Comparison of ENCODE assay signal across 18 cellular contexts in the genomic region with DNA sequence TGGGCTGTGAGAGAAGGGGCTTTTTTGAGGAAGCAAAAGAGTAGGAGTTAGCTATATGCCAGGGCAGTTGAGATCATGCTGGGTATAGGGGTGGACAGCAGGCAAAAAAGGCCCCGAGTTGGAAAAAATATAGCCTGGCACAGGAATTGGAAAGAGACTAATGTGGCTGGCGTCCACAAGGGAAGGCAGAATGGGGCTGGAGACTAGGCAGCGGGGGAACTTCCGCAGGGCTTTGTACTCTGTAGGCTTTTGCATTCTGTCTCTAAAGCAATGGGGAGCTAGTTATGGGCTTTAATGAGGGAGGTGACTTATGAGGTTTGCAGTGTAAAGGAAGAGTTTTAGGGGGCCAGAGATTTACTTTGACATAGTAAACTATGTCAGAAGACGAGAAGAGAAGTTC. TPM values are rescaled to one million over a fixed set of nuclear protein-coding genes. Genes with fewer than 3 reads are reported as not detected.
A peak's percentile ranks its signal among the peaks of the same experiment; 100 is the strongest.
DNase-seq lines count a peak whose midpoint lies in the region; ATAC-seq and TF ChIP-seq lines count a peak whose summit lies in the region.
"Had no signal": no experiment of that assay in that cellular context is flagged by ENCODE, and none has a peak within 500 bp of the region (broad histone marks: within the 10 kb centered on the region; RNA-seq: fewer than 3 reads in every experiment).

No MANE protein-coding gene starts in this region.

- no peak overlapping the region for H3K4me3 ChIP-seq in endodermal cell (ENCODE audit: low read length)
- H3K4me3 ChIP-seq in mesendoderm (ENCODE audit: low read length): no peak overlapping the region
- H3K4me3 ChIP-seq: BLaER1 treated with 17β-estradiol and CSF1 and Interleukin-3, amounts not matched to agents 10 nM and 100 nM; K562 had no signal

- H3K27me3 ChIP-seq in endodermal cell (ENCODE audit: control insufficient read depth, insufficient read depth, low read length, poor library complexity, severe bottlenecking): peaks cover 24% of the 10 kb centered on the region
- H3K27me3 ChIP-seq in mesendoderm (ENCODE audit: insufficient read depth, low read length, poor library complexity): peaks cover 3% of the 10 kb centered on the region
- H3K27me3 ChIP-seq: BLaER1 treated with 17β-estradiol and CSF1 and Interleukin-3, amounts not matched to agents 10 nM and 100 nM had no signal

- peaks cover 3% of the 10 kb centered on the region for H3K9me3 Mint-ChIP-seq in endodermal cell
- H3K9me3 Mint-ChIP-seq in activated naive CD4-positive, alpha-beta T cell treated with anti-CD3 and anti-CD28 coated beads, Interleukin-2, amount 50 U/mL, for 72 hours: no peaks in the 10 kb centered on the region
- H3K9me3 Mint-ChIP-seq: CD8-positive, alpha-beta memory T cell; HFFc6 had no signal

- in situ Hi-C loops in G401 (cut with HindIII; ENCODE audit: low sequenced_read_pairs): no loop called here

- no peaks in the 10 kb centered on the region for H3K79me2 ChIP-seq in mesendoderm (ENCODE audit: control insufficient read depth, insufficient read depth, low read length)

- H3K36me3 ChIP-seq in endodermal cell (ENCODE audit: control insufficient read depth, insufficient read depth, low read length) (no peaks in the 10 kb centered on the region), mesendoderm (ENCODE audit: control insufficient read depth, insufficient read depth, low read length) (no peaks in the 10 kb centered on the region)
- H3K36me3 ChIP-seq: BLaER1 treated with 17β-estradiol and CSF1 and Interleukin-3, amounts not matched to agents 10 nM and 100 nM had no signal

- no peak for TF ChIP-seq CTCF in endodermal cell (conservative IDR thresholded peaks at IDR 0.05)

- H3K4me1 Mint-ChIP-seq in endodermal cell: peaks cover 61% of the 10 kb centered on the region

- H2AK5ac ChIP-seq in mesendoderm (ENCODE audit: low read length): no peak overlapping the region

- no peak overlapping the region for H3K4me2 ChIP-seq in mesendoderm (ENCODE audit: low read length)
- H3K4me2 ChIP-seq: BLaER1 treated with 17β-estradiol and CSF1 and Interleukin-3, amounts not matched to agents 10 nM and 100 nM had no signal

- no peak overlapping the region for H3K4me3 Mint-ChIP-seq in endodermal cell
- H3K4me3 Mint-ChIP-seq: CD8-positive, alpha-beta memory T cell; HFFc6 had no signal

- WGBS in endodermal cell (ENCODE audit: insufficient coverage in 1 of 2, insufficient read length in 1 of 2), 2 experiments: 20 to 25% methylated on average over 5 of the region's 5 CpGs
- no CpG with 5 or more reads among the region's 5 CpGs for WGBS in mesendoderm (ENCODE audit: extremely low coverage, insufficient coverage, low lambda C conversion rate)

- H4K5ac ChIP-seq in mesendoderm (ENCODE audit: low read length): no peak overlapping the region

- H3K4me1 ChIP-seq in endodermal cell (ENCODE audit: control insufficient read depth, insufficient read depth, low read length) (peaks cover 25% of the 10 kb centered on the region), mesendoderm (ENCODE audit: control insufficient read depth, low read depth, low read length) (peaks cover 26% of the 10 kb centered on the region)
- H3K4me1 ChIP-seq: BLaER1 treated with 17β-estradiol and CSF1 and Interleukin-3, amounts not matched to agents 10 nM and 100 nM had no signal

- H3K18ac ChIP-seq in mesendoderm (ENCODE audit: low read length): peak overlapping the region; percentile 98

- DNase-seq in G401 (ENCODE audit: low spot score) (peak; percentile 23), NCI-H82 treated with DMSO at 0.1 percent for 48 hours (lab: John Stamatoyannopoulos, UW; ENCODE audit: unreplicated experiment) (peak; percentile 17), endodermal cell (peak; percentile 69), mesendoderm (peak; percentile 48), T-helper 2 cell (no peak)
- DNase-seq in activated naive CD4-positive, alpha-beta T cell treated with anti-CD3 and anti-CD28 coated beads, Interleukin-2, amount 50 U/mL, for 72 hours (ENCODE audit: low spot score in 2 of 2): no peak
- DNase-seq: CD8-positive, alpha-beta memory T cell; GOT3; HFFc6; NCI-H187; NCI-H226; NCI-H524 treated with DMSO at 0.1 percent for 48 hours; SHP77 treated with DMSO at 0.1 percent for 48 hours had no signal

- H3K9me3 ChIP-seq in endodermal cell (ENCODE audit: control insufficient read depth, low read length): no peaks in the 10 kb centered on the region

- H3K27ac Mint-ChIP-seq in endodermal cell: peak overlapping the region; percentile 9
- no peak overlapping the region for H3K27ac Mint-ChIP-seq in activated naive CD4-positive, alpha-beta T cell treated with anti-CD3 and anti-CD28 coated beads, Interleukin-2, amount 50 U/mL, for 72 hours
- H3K27ac Mint-ChIP-seq: CD8-positive, alpha-beta memory T cell; HFFc6 had no signal

- H3K23ac ChIP-seq in mesendoderm (ENCODE audit: low read length): no peak overlapping the region

- peak overlapping the region; percentile 67 for H4K8ac ChIP-seq in mesendoderm (ENCODE audit: low read depth, low read length)

- H3K9ac ChIP-seq in endodermal cell (ENCODE audit: extremely low read depth, low read length, poor library complexity, severe bottlenecking) (no peak overlapping the region), mesendoderm (ENCODE audit: low read length) (no peak overlapping the region)
- H3K9ac ChIP-seq: BLaER1 treated with 17β-estradiol and CSF1 and Interleukin-3, amounts not matched to agents 10 nM and 100 nM had no signal

- peak overlapping the region; percentile 97 for H2BK5ac ChIP-seq in mesendoderm (ENCODE audit: low read length)

- no peaks in the 10 kb centered on the region for H3K79me1 ChIP-seq in mesendoderm (ENCODE audit: low read length)

- H3K36me3 Mint-ChIP-seq in endodermal cell (ENCODE audit: low read depth): no peaks in the 10 kb centered on the region
- H3K36me3 Mint-ChIP-seq in activated naive CD4-positive, alpha-beta T cell treated with anti-CD3 and anti-CD28 coated beads, Interleukin-2, amount 50 U/mL, for 72 hours: no peaks in the 10 kb centered on the region

- H2BK120ac ChIP-seq in mesendoderm (ENCODE audit: low read depth, low read length): peak overlapping the region; percentile 78

- H3K27me3 Mint-ChIP-seq in endodermal cell (ENCODE audit: insufficient read depth): peaks cover 49% of the 10 kb centered on the region

- peak overlapping the region; percentile 100 for H2BK15ac ChIP-seq in mesendoderm (replicated peaks; ENCODE audit: low read depth)

- no peak overlapping the region for H3K4ac ChIP-seq in mesendoderm (ENCODE audit: low read depth, low read length)

- peak overlapping the region; percentile 60 for H3K27ac ChIP-seq in endodermal cell (ENCODE audit: low read depth, low read length)
- H3K27ac ChIP-seq in mesendoderm (ENCODE audit: low read depth, low read length): peak overlapping the region; percentile 71
- H3K27ac ChIP-seq: BLaER1 treated with 17β-estradiol and CSF1 and Interleukin-3, amounts not matched to agents 10 nM and 100 nM had no signal

- peak overlapping the region; percentile 71 for H3K56ac ChIP-seq in mesendoderm (ENCODE audit: low read length)

- ATAC-seq in activated naive CD4-positive, alpha-beta T cell treated with anti-CD3 and anti-CD28 coated beads, Interleukin-2, amount 50 U/mL, for 72 hours: no peak
- ATAC-seq in HG02885 (IDR thresholded peaks at IDR 0.05; ENCODE audit: poor library complexity, unreplicated experiment) (no peak), HG02642 (IDR thresholded peaks at IDR 0.05; ENCODE audit: poor library complexity, unreplicated experiment) (no peak)
- ATAC-seq: K562, SK-N-SH treated with all-trans-retinoic acid at 6 μM for 48 hours had no signal

RNA-seq across cellular contexts. Expression of gene ACVR1, which starts 57.4 kb away (rescaled TPM):
- total RNA-seq in G401 (2014; rRNA removed; shearing (Covaris generic)): 1.6 and 1.9 TPM in 2 replicates
- total RNA-seq in endodermal cell: 10 to 100 TPM; 21.1 to 26.9 TPM
- polyA plus RNA-seq in endodermal cell (2013, experiment 1 of 2): 16.6 TPM
- polyA plus RNA-seq in endodermal cell (2013, experiment 2 of 2): 16.5 TPM
- 8.4 TPM for polyA plus RNA-seq in mesendoderm (2013, experiment 1 of 2)
- polyA plus RNA-seq in mesendoderm (2013, experiment 2 of 2): 8.1 TPM
- 10 to 100 TPM; 16.0 to 27.0 TPM for total RNA-seq in activated naive CD4-positive, alpha-beta T cell treated with anti-CD3 and anti-CD28 coated beads, Interleukin-2, amount 50 U/mL, for 72 hours

Comparison
In these comparisons a context has a peak if more than half of its experiments do, and no peak if none do; other contexts are left out.
1. DNase-seq: peak in G401 (single experiment), NCI-H82 treated with DMSO at 0.1 percent for 48 hours (single experiment), endodermal cell (single experiment) and mesendoderm (single experiment); none in activated naive CD4-positive, alpha-beta T cell treated with anti-CD3 and anti-CD28 coated beads, Interleukin-2, amount 50 U/mL, for 72 hours (0 of 2) and T-helper 2 cell (0 of 5).